In the genomic region with DNA sequence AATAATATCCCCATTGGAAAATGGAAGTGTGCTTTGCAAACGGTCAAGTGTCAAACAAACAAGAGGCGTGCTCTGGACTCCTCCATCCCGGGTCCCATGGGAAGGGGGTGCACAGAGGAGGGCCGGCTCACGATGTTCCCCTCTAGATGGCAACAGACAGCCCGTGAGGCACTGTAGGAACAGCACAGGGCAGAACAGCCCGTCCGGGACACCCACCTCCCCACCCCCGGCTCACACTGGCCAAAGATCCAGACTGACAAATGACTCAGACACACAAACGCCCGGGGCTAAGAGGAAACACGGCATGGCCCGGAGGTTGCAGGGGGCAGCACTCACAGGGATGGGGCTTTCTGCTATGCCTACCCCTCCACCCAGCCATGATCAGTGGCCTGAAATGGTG, we compare ENCODE assay signal across 8 cellular contexts. TPM values are rescaled to one million over a fixed set of nuclear protein-coding genes. Genes with fewer than 3 reads are reported as not detected.
A peak's percentile ranks its signal among the peaks of the same experiment; 100 is the strongest.
DNase-seq lines count a peak whose midpoint lies in the region; ATAC-seq, FAIRE-seq and TF ChIP-seq lines count a peak whose summit lies in the region.

No MANE protein-coding gene starts in this region.

- no peak for TF ChIP-seq POLR2A in Peyer's patch (IDR thresholded peaks at IDR 0.05)

- no peaks in the 10 kb centered on the region for H3K9me3 ChIP-seq in Peyer's patch

- TF ChIP-seq CTCF in astrocyte of the cerebellum (IDR thresholded peaks at IDR 0.05; ENCODE audit: low read depth, low read length, missing control alignments) = peak; percentile 22
- no peak for TF ChIP-seq CTCF in Peyer's patch (IDR thresholded peaks at IDR 0.05)

- H3K4me1 ChIP-seq in Peyer's patch = peaks cover 0 to 20% (median 3%) of the 10 kb centered on the region in 4 donors

- FAIRE-seq in urothelium cell line (lab: Jason Lieb, UNC) = peak; percentile 62

- H3K27ac ChIP-seq in Peyer's patch = no peak overlapping the region

- no peaks in the 10 kb centered on the region for H3K27me3 ChIP-seq in Peyer's patch

- no peak overlapping the region for H3K4me3 ChIP-seq in astrocyte of the cerebellum (ENCODE audit: low read depth, low read length)
- H3K4me3 ChIP-seq in Peyer's patch = no peak overlapping the region

- no peak for ATAC-seq in HG03442 (IDR thresholded peaks at IDR 0.05; ENCODE audit: unreplicated experiment)

- no peaks in the 10 kb centered on the region for H3K36me3 ChIP-seq in Peyer's patch

- in situ Hi-C loops in astrocyte of the cerebellum (cut with HindIII; ENCODE audit: low sequenced_read_pairs) = no loop called here

- DNase-seq in DMS53 (lab: John Stamatoyannopoulos, UW) (peak; percentile 46), DMS53 treated with DMSO at 0.1 percent for 48 hours (lab: John Stamatoyannopoulos, UW; ENCODE audit: unreplicated experiment) (no peak), astrocyte of the cerebellum (ENCODE audit: low read depth) (no peak), iris pigment epithelial cell (ENCODE audit: low read depth) (peak; percentile 68), urothelium cell line (ENCODE audit: low spot score) (peak; percentile 77), NCI-H1930 (lab: John Stamatoyannopoulos, UW) (no peak), Peyer's patch (no peak)

RNA-seq across cellular contexts. Expression of a gene that starts 4.9 kb away (rescaled TPM):
- total RNA-seq in Peyer's patch = 100 to 1,000 TPM in 1 of 4 donors, 10 to 100 TPM in 3; 11.5 to 210 (median 27.9) TPM

Comparison
In these comparisons a context has a peak if more than half of its experiments do, and no peak if none do; other contexts are left out.
1. DNase-seq: peak in DMS53 (single experiment), iris pigment epithelial cell (single experiment) and urothelium cell line (single experiment); none in DMS53 treated with DMSO at 0.1 percent for 48 hours (single experiment), astrocyte of the cerebellum (single experiment), NCI-H1930 (0 of 2) and Peyer's patch (0 of 3).